In genomic region chr17:81399481-81400153, GRCh38 we compare ENCODE assay signal across 8 cellular contexts. TPM values are rescaled to one million over a fixed set of nuclear protein-coding genes. Genes with fewer than 3 reads are reported as not detected.
A peak's percentile ranks its signal among the peaks of the same experiment; 100 is the strongest.
DNase-seq lines count a peak whose midpoint lies in the region; ATAC-seq lines count a peak whose summit lies in the region.

No MANE protein-coding gene starts in this region.

- DNase-seq in NCI-H748 (lab: John Stamatoyannopoulos, UW; ENCODE audit: unreplicated experiment) (peak; percentile 48), NCI-H748 treated with DMSO at 0.1 percent for 48 hours (lab: John Stamatoyannopoulos, UW) (no peak), iris pigment epithelial cell (ENCODE audit: low read depth) (peak; percentile 44), amniotic stem cell (lab: John Stamatoyannopoulos, UW) (no peak), middle frontal gyrus (ENCODE audit: extremely low spot score, low spot score) (no peak)

- peaks cover 8% of the 10 kb centered on the region for H3K4me1 Mint-ChIP-seq in activated T-helper 17 cell treated with anti-CD3 and anti-CD28 coated beads, Interleukin-2, amount 50 U/mL, for 72 hours

- H3K36me3 Mint-ChIP-seq in activated T-helper 17 cell treated with anti-CD3 and anti-CD28 coated beads, Interleukin-2, amount 50 U/mL, for 72 hours (ENCODE audit: low read depth), result peaks cover 17% of the 10 kb centered on the region

- peak overlapping the region in 4 of 5 donors; percentile 68 to 73 (median 70) for H3K4me3 ChIP-seq in subcutaneous abdominal adipose tissue (ENCODE audit: low read depth in 1 of 5, low read length in 5 of 5)

- H3K9me3 Mint-ChIP-seq in activated T-helper 17 cell treated with anti-CD3 and anti-CD28 coated beads, Interleukin-2, amount 50 U/mL, for 72 hours, result no peaks in the 10 kb centered on the region

- H3K9ac ChIP-seq in subcutaneous abdominal adipose tissue (ENCODE audit: low read length in 5 of 5), result peak overlapping the region in 4 of 5 donors; percentile 64 to 80 (median 72)

- no peak overlapping the region for H3K27ac Mint-ChIP-seq in activated T-helper 17 cell treated with anti-CD3 and anti-CD28 coated beads, Interleukin-2, amount 50 U/mL, for 72 hours

- H3K27me3 ChIP-seq in subcutaneous abdominal adipose tissue (ENCODE audit: control insufficient read depth in 5 of 5, insufficient read depth in 4 of 5, low read length in 5 of 5), result no peaks in the 10 kb centered on the region

- peaks cover 11 to 84% (median 72%) of the 10 kb centered on the region in 5 donors for H3K4me1 ChIP-seq in subcutaneous abdominal adipose tissue (ENCODE audit: control insufficient read depth in 5 of 5, insufficient read depth in 5 of 5, low read length in 5 of 5)

- no peak for ATAC-seq in activated T-helper 17 cell treated with anti-CD3 and anti-CD28 coated beads, Interleukin-2, amount 50 U/mL, for 72 hours (replicated peaks)
- ATAC-seq in HG03045 (IDR thresholded peaks at IDR 0.05; ENCODE audit: unreplicated experiment), result no peak

- H3K27me3 Mint-ChIP-seq in activated T-helper 17 cell treated with anti-CD3 and anti-CD28 coated beads, Interleukin-2, amount 50 U/mL, for 72 hours, result peaks cover 48% of the 10 kb centered on the region

- peak overlapping the region; percentile 92 for H3K27ac ChIP-seq in subcutaneous abdominal adipose tissue (ENCODE audit: low read depth, low read length)

- H3K9me3 ChIP-seq in subcutaneous abdominal adipose tissue (ENCODE audit: control insufficient read depth in 5 of 5, low read length in 5 of 5), result no peaks in the 10 kb centered on the region

- H3K4me3 Mint-ChIP-seq in activated T-helper 17 cell treated with anti-CD3 and anti-CD28 coated beads, Interleukin-2, amount 50 U/mL, for 72 hours, result peak overlapping the region; percentile 60

- no peaks in the 10 kb centered on the region for H3K36me3 ChIP-seq in subcutaneous abdominal adipose tissue (ENCODE audit: control insufficient read depth in 5 of 5, insufficient read depth in 5 of 5, low read length in 5 of 5)

RNA-seq across cellular contexts. Expression of gene BAHCC1, which starts 4.4 kb away (rescaled TPM):
- total RNA-seq in activated T-helper 17 cell treated with anti-CD3 and anti-CD28 coated beads, Interleukin-2, amount 50 U/mL, for 72 hours, result under 1 TPM in 1 of 2 donors, not detected in 1; 0.26 TPM

Comparison
In these comparisons a context has a peak if more than half of its experiments do, and no peak if none do; other contexts are left out.
1. DNase-seq: peak in NCI-H748 (single experiment) and iris pigment epithelial cell (single experiment); none in NCI-H748 treated with DMSO at 0.1 percent for 48 hours (single experiment), amniotic stem cell (single experiment) and middle frontal gyrus (single experiment).